Comparison of ENCODE assay signal across 11 cellular contexts in the genomic region with DNA sequence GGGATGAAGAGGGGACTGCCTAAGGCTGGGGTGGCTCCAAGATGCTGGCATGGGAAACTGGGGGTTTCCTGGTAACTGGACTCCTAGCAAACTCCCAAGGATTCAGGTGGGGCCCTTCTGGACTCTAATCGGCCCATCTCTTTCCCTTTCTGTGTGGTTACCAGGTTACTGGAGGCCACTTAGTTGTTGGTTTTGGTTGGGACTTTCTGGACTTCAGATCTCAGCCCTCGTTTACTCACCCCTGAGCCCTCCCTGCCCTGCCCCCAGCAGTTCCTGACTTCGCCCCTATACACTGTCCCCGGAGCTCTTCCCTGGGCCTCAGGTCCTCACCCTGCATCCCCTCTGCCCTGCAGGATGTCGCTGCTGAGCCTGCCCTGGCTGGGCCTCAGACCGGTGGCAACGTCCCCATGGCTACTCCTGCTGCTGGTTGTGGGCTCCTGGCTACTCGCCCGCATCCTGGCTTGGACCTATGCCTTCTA. TPM values are rescaled to one million over a fixed set of nuclear protein-coding genes. Genes with fewer than 3 reads are reported as not detected.
DNase-seq lines count a peak whose midpoint lies in the region; ATAC-seq and TF ChIP-seq lines count a peak whose summit lies in the region.
"Had no signal": no experiment of that assay in that cellular context is flagged by ENCODE, and none has a peak within 500 bp of the region (broad histone marks: within the 10 kb centered on the region; RNA-seq: fewer than 3 reads in every experiment).

No MANE protein-coding gene starts in this region.

- H3K4me3 ChIP-seq in mucosa of rectum (ENCODE audit: low read length in 2 of 2) (peak overlapping the region; percentile 80 to 82), upper lobe of left lung (peak overlapping the region in 2 of 4 donors; percentile 14 to 28), mesendoderm (ENCODE audit: low read length) (no peak overlapping the region)

- TF ChIP-seq EP300 in upper lobe of left lung (IDR thresholded peaks at IDR 0.05), result no peak

- peaks cover 8% of the 10 kb centered on the region for H3K9me3 Mint-ChIP-seq in activated CD4-positive, alpha-beta T cell treated with anti-CD3 and anti-CD28 coated beads, Interleukin-2, amount 10 ng/mL, durations not matched to agents 24 days and 14 days
- H3K9me3 Mint-ChIP-seq: activated B cell treated with CpG ODN at 0.5 μM for 24 hours, immature natural killer cell had no signal

- no peak overlapping the region for H3K4me3 Mint-ChIP-seq in activated CD4-positive, alpha-beta T cell treated with anti-CD3 and anti-CD28 coated beads, Interleukin-2, amount 10 ng/mL, durations not matched to agents 24 days and 14 days
- H3K4me3 Mint-ChIP-seq: activated B cell treated with CpG ODN at 0.5 μM for 24 hours, immature natural killer cell had no signal

- H3K9ac ChIP-seq in mucosa of rectum (ENCODE audit: low read depth in 1 of 2, low read length in 2 of 2) (peak overlapping the region; percentile 52 to 73), mesendoderm (ENCODE audit: low read length) (no peak overlapping the region)

- H2BK5ac ChIP-seq in mesendoderm (ENCODE audit: low read length), result no peak overlapping the region

- no peak overlapping the region for H3K56ac ChIP-seq in mesendoderm (ENCODE audit: low read length)

- H3K27ac ChIP-seq in mucosa of rectum (ENCODE audit: low read depth in 2 of 2, low read length in 2 of 2) (peak overlapping the region; percentile 96), upper lobe of left lung (peak overlapping the region in 3 of 4 donors; percentile 52 to 60 (median 58)), mesendoderm (ENCODE audit: low read depth, low read length) (no peak overlapping the region)

- no peaks in the 10 kb centered on the region for H3K36me3 Mint-ChIP-seq in activated CD4-positive, alpha-beta T cell treated with anti-CD3 and anti-CD28 coated beads, Interleukin-2, amount 10 ng/mL, durations not matched to agents 24 days and 14 days (ENCODE audit: low read depth)

- TF ChIP-seq CTCF in upper lobe of left lung (IDR thresholded peaks at IDR 0.05), result no peak

- H2BK15ac ChIP-seq in mesendoderm (replicated peaks; ENCODE audit: low read depth), result no peak overlapping the region

- H4K5ac ChIP-seq in mesendoderm (ENCODE audit: low read length), result no peak overlapping the region

- H4K8ac ChIP-seq in mesendoderm (ENCODE audit: low read depth, low read length), result no peak overlapping the region

- H3K4me1 ChIP-seq in mucosa of rectum (ENCODE audit: control insufficient read depth in 2 of 2, insufficient read depth in 2 of 2, low read length in 2 of 2) (peaks cover 18 to 24% of the 10 kb centered on the region in 2 donors), upper lobe of left lung (peaks cover 9 to 13% (median 12%) of the 10 kb centered on the region in 4 donors), mesendoderm (ENCODE audit: control insufficient read depth, low read depth, low read length) (no peaks in the 10 kb centered on the region)

- DNase-seq in activated CD4-positive, alpha-beta T cell treated with anti-CD3 and anti-CD28 coated beads, Interleukin-2, amount 10 ng/mL, durations not matched to agents 24 days and 14 days, result peak; percentile 51
- no peak for DNase-seq in activated CD4-positive, alpha-beta T cell treated with anti-CD3 and anti-CD28 coated beads, Interleukin-2, amount 50 U/mL, for 1 hour
- peak; percentile 15 for DNase-seq in cerebellar cortex (ENCODE audit: low spot score)
- DNase-seq in upper lobe of left lung, result peak in 1 of 2 donors; percentile 39
- no peak for DNase-seq in mesendoderm
- DNase-seq: activated B cell treated with CpG ODN at 0.5 μM for 24 hours, immature natural killer cell, KG1 had no signal

- no peaks in the 10 kb centered on the region for H3K79me2 ChIP-seq in mesendoderm (ENCODE audit: control insufficient read depth, insufficient read depth, low read length)

- H3K27me3 ChIP-seq in mucosa of rectum (ENCODE audit: control insufficient read depth in 2 of 2, insufficient read depth in 2 of 2, low read length in 2 of 2) (no peaks in the 10 kb centered on the region), upper lobe of left lung (no peaks in the 10 kb centered on the region), mesendoderm (ENCODE audit: insufficient read depth, low read length, poor library complexity) (no peaks in the 10 kb centered on the region)

- no peak overlapping the region for H3K23ac ChIP-seq in mesendoderm (ENCODE audit: low read length)

- no peak for TF ChIP-seq POLR2A in upper lobe of left lung (IDR thresholded peaks at IDR 0.05)

- H3K36me3 ChIP-seq in mucosa of rectum (ENCODE audit: control insufficient read depth in 2 of 2, insufficient read depth in 2 of 2, low read length in 2 of 2) (peaks cover 3% of the 10 kb centered on the region in 2 donors), upper lobe of left lung (no peaks in the 10 kb centered on the region), mesendoderm (ENCODE audit: control insufficient read depth, insufficient read depth, low read length) (no peaks in the 10 kb centered on the region)

- H3K4me2 ChIP-seq in mesendoderm (ENCODE audit: low read length), result no peak overlapping the region

- H3K4ac ChIP-seq in mesendoderm (ENCODE audit: low read depth, low read length), result no peak overlapping the region

- WGBS in upper lobe of left lung, 2 donors, result 25 to 35% methylated on average over 5 to 9 of the region's 9 CpGs
- WGBS in mesendoderm (ENCODE audit: extremely low coverage, insufficient coverage, low lambda C conversion rate), result no CpG with 5 or more reads among the region's 9 CpGs

- H3K27ac Mint-ChIP-seq in activated CD4-positive, alpha-beta T cell treated with anti-CD3 and anti-CD28 coated beads, Interleukin-2, amount 10 ng/mL, durations not matched to agents 24 days and 14 days, result no peak overlapping the region
- H3K27ac Mint-ChIP-seq: activated B cell treated with CpG ODN at 0.5 μM for 24 hours, immature natural killer cell had no signal

- H3K4me1 Mint-ChIP-seq in activated CD4-positive, alpha-beta T cell treated with anti-CD3 and anti-CD28 coated beads, Interleukin-2, amount 10 ng/mL, durations not matched to agents 24 days and 14 days, result no peaks in the 10 kb centered on the region
- H3K4me1 Mint-ChIP-seq: immature natural killer cell had no signal

- no peak overlapping the region for H2BK120ac ChIP-seq in mesendoderm (ENCODE audit: low read depth, low read length)

- H3K18ac ChIP-seq in mesendoderm (ENCODE audit: low read length), result no peak overlapping the region

- intact Hi-C loops in activated CD4-positive, alpha-beta T cell treated with anti-CD3 and anti-CD28 coated beads, Interleukin-2, amount 10 ng/mL, durations not matched to agents 24 days and 14 days (cut with micrococcal nuclease), result no loop called here

- H2AK5ac ChIP-seq in mesendoderm (ENCODE audit: low read length), result no peak overlapping the region

- no peaks in the 10 kb centered on the region for H3K79me1 ChIP-seq in mesendoderm (ENCODE audit: low read length)

- ATAC-seq in upper lobe of left lung (ENCODE audit: low FRiP score in 2 of 2), result peak in 1 of 2 donors; percentile 6
- no peak for ATAC-seq in HG03439 (IDR thresholded peaks at IDR 0.05; ENCODE audit: unreplicated experiment)
- ATAC-seq in HG03342 (IDR thresholded peaks at IDR 0.05; ENCODE audit: unreplicated experiment), result no peak

- no peaks in the 10 kb centered on the region for H3K27me3 Mint-ChIP-seq in activated CD4-positive, alpha-beta T cell treated with anti-CD3 and anti-CD28 coated beads, Interleukin-2, amount 10 ng/mL, durations not matched to agents 24 days and 14 days

- H3K9me3 ChIP-seq in mucosa of rectum (ENCODE audit: control insufficient read depth in 2 of 2, low read length in 2 of 2) (no peaks in the 10 kb centered on the region), upper lobe of left lung (no peaks in the 10 kb centered on the region)

RNA-seq across cellular contexts. Expression of gene CYP4F12, which starts 0.3 kb away (rescaled TPM):
- total RNA-seq in activated CD4-positive, alpha-beta T cell treated with anti-CD3 and anti-CD28 coated beads, Interleukin-2, amount 10 ng/mL, durations not matched to agents 24 days and 14 days, result not detected in 2 replicates
- total RNA-seq in upper lobe of left lung, result 10 to 100 TPM in 1 of 6 donors, 1 to 10 TPM in 4, under 1 TPM in 1; 0.30 to 16.8 (median 2.0) TPM
- polyA plus RNA-seq in mesendoderm (2013, experiment 1 of 2), result not detected
- not detected for polyA plus RNA-seq in mesendoderm (2013, experiment 2 of 2)
- total RNA-seq: activated B cell treated with CpG ODN at 0.5 μM for 24 hours had no signal
- polyA plus RNA-seq: immature natural killer cell had no signal

RNA-seq across cellular contexts. Expression of gene CYP4F3, which starts 32.5 kb away (rescaled TPM):
- 0.09 TPM in 1 of 2 replicates, not detected in the other for total RNA-seq in activated CD4-positive, alpha-beta T cell treated with anti-CD3 and anti-CD28 coated beads, Interleukin-2, amount 10 ng/mL, durations not matched to agents 24 days and 14 days
- 1 to 10 TPM; 1.1 to 2.1 (median 1.8) TPM for total RNA-seq in upper lobe of left lung
- not detected for polyA plus RNA-seq in mesendoderm (2013, experiment 1 of 2)
- polyA plus RNA-seq in mesendoderm (2013, experiment 2 of 2), result not detected
- total RNA-seq: activated B cell treated with CpG ODN at 0.5 μM for 24 hours had no signal
- polyA plus RNA-seq: immature natural killer cell had no signal

RNA-seq across cellular contexts. Expression of gene OR10H2, which starts 54.6 kb away (rescaled TPM):
- total RNA-seq in activated CD4-positive, alpha-beta T cell treated with anti-CD3 and anti-CD28 coated beads, Interleukin-2, amount 10 ng/mL, durations not matched to agents 24 days and 14 days, result not detected in 2 replicates
- not detected for total RNA-seq in upper lobe of left lung
- not detected for polyA plus RNA-seq in mesendoderm (2013, experiment 1 of 2)
- not detected for polyA plus RNA-seq in mesendoderm (2013, experiment 2 of 2)
- total RNA-seq: activated B cell treated with CpG ODN at 0.5 μM for 24 hours had no signal
- polyA plus RNA-seq: immature natural killer cell had no signal

RNA-seq across cellular contexts. Expression of gene CYP4F8, which starts 58.2 kb away (rescaled TPM):
- not detected in 2 replicates for total RNA-seq in activated CD4-positive, alpha-beta T cell treated with anti-CD3 and anti-CD28 coated beads, Interleukin-2, amount 10 ng/mL, durations not matched to agents 24 days and 14 days
- not detected for total RNA-seq in upper lobe of left lung
- not detected for polyA plus RNA-seq in mesendoderm (2013, experiment 1 of 2)
- not detected for polyA plus RNA-seq in mesendoderm (2013, experiment 2 of 2)
- total RNA-seq: activated B cell treated with CpG ODN at 0.5 μM for 24 hours had no signal
- polyA plus RNA-seq: immature natural killer cell had no signal

Comparison
In these comparisons a context has a peak if more than half of its experiments do, and no peak if none do; other contexts are left out.
1. DNase-seq: peak in activated CD4-positive, alpha-beta T cell treated with anti-CD3 and anti-CD28 coated beads, Interleukin-2, amount 10 ng/mL, durations not matched to agents 24 days and 14 days (single experiment) and cerebellar cortex (single experiment); none in activated CD4-positive, alpha-beta T cell treated with anti-CD3 and anti-CD28 coated beads, Interleukin-2, amount 50 U/mL, for 1 hour (single experiment) and mesendoderm (single experiment).